11 cellular contexts compared by ENCODE assay signal in genomic region chr9:128001411-128002298, GRCh38. TPM values are rescaled to one million over a fixed set of nuclear protein-coding genes. Genes with fewer than 3 reads are reported as not detected.
DNase-seq lines count a peak whose midpoint lies in the region; FAIRE-seq and TF ChIP-seq lines count a peak whose summit lies in the region.
"Had no signal": no experiment of that assay in that cellular context is flagged by ENCODE, and none has a peak within 500 bp of the region (broad histone marks: within the 10 kb centered on the region; RNA-seq: fewer than 3 reads in every experiment).

No MANE protein-coding gene starts in this region.

- H3K27me3 Mint-ChIP-seq in HFFc6 (ENCODE audit: insufficient read depth), result no peaks in the 10 kb centered on the region; the same call in 1 of the 2 replicates
- peaks cover 2% of the 10 kb centered on the region for H3K27me3 Mint-ChIP-seq in astrocyte (ENCODE audit: low read depth, unreplicated experiment)

- intact Hi-C loops in thyroid gland (cut with DNase I), result no loop called here

- H3K36me3 ChIP-seq in astrocyte (ENCODE audit: insufficient read depth, low read length) (no peaks in the 10 kb centered on the region), thyroid gland (no peaks in the 10 kb centered on the region)
- H3K36me3 ChIP-seq: WERI-Rb-1 had no signal

- no peaks in the 10 kb centered on the region for H4K20me1 ChIP-seq in astrocyte (ENCODE audit: insufficient read depth, low read length)

- peaks cover 17% of the 10 kb centered on the region for H3K4me1 ChIP-seq in astrocyte (ENCODE audit: insufficient read depth, low read length)
- H3K4me1 ChIP-seq in thyroid gland, result peaks cover 16 to 30% of the 10 kb centered on the region in 2 donors

- peaks cover 4% of the 10 kb centered on the region for H3K36me3 Mint-ChIP-seq in HFFc6 (ENCODE audit: low read depth)
- H3K36me3 Mint-ChIP-seq in astrocyte (ENCODE audit: low read depth, unreplicated experiment), result no peaks in the 10 kb centered on the region

- peak overlapping the region; percentile 99 for H3K27ac Mint-ChIP-seq in HFFc6
- H3K27ac Mint-ChIP-seq in astrocyte (ENCODE audit: unreplicated experiment), result peak overlapping the region; percentile 97

- CTCF ChIA-PET in GM10248 (lab: Yijun Ruan, JAX), result interaction anchor here (1.6 to 2.4 kb wide), 3 partner anchors 10 to 33 kb away, joined by 5 to 8 read pairs (median 6); no protein-coding TSS in a partner anchor

- H3K9ac ChIP-seq in astrocyte (ENCODE audit: low read length), result peak overlapping the region; percentile 44

- H3K9me3 ChIP-seq in astrocyte (ENCODE audit: insufficient read depth, low read depth, low read length) (no peaks in the 10 kb centered on the region), thyroid gland (no peaks in the 10 kb centered on the region)

- FAIRE-seq in astrocyte (lab: Jason Lieb, UNC) (no peak), GM19239 (lab: Jason Lieb, UNC) (no peak)
- FAIRE-seq: GM18507 had no signal

- peak in 1 of 2 donors; percentile 20 for TF ChIP-seq POLR2A in thyroid gland (IDR thresholded peaks at IDR 0.05)

- peak overlapping the region; percentile 22 for H3K4me2 ChIP-seq in astrocyte (ENCODE audit: low read length)

- H3K4me1 Mint-ChIP-seq in HFFc6 (ENCODE audit: low read depth) (peaks cover 33% of the 10 kb centered on the region), astrocyte (ENCODE audit: low read depth, unreplicated experiment) (peaks cover 12% of the 10 kb centered on the region)

- H3K4me3 ChIP-seq in astrocyte (ENCODE audit: insufficient read depth, low read depth, low read length), result no peak overlapping the region
- no peak overlapping the region for H3K4me3 ChIP-seq in thyroid gland (replicated peaks in 1 of 3)

- no peaks in the 10 kb centered on the region for H3K9me3 Mint-ChIP-seq in HFFc6
- H3K9me3 Mint-ChIP-seq in astrocyte (ENCODE audit: unreplicated experiment), result peaks cover 4% of the 10 kb centered on the region

- H3K27ac ChIP-seq in astrocyte (ENCODE audit: low read depth, low read length) (peak overlapping the region; percentile 63), thyroid gland (peak overlapping the region; percentile 67 to 75 (median 70))
- H3K27ac ChIP-seq: WERI-Rb-1 had no signal

- peak overlapping the region; percentile 70 for H3K4me3 Mint-ChIP-seq in HFFc6
- H3K4me3 Mint-ChIP-seq in astrocyte (ENCODE audit: unreplicated experiment), result no peak overlapping the region

- no peaks in the 10 kb centered on the region for H3K79me2 ChIP-seq in astrocyte (ENCODE audit: insufficient read depth, low read length)

- POLR2A ChIA-PET in GM10248 (lab: Yijun Ruan, JAX), result no interaction called here

- peak overlapping the region; percentile 65 for H2AFZ ChIP-seq in astrocyte (ENCODE audit: low read depth, low read length)

- 63 to 69% methylated on average over 22 to 24 of the region's 24 CpGs for WGBS in thyroid gland, 2 donors

- TF ChIP-seq CTCF in HFFc6 (IDR thresholded peaks at IDR 0.05), result no peak
- no peak for TF ChIP-seq CTCF in astrocyte (IDR thresholded peaks at IDR 0.05; ENCODE audit: insufficient read depth, low read depth, low read length)
- TF ChIP-seq CTCF in thyroid gland (IDR thresholded peaks at IDR 0.05), result no peak
- TF ChIP-seq CTCF in GM10248 (IDR thresholded peaks at IDR 0.05; ENCODE audit: control extremely low read depth, extremely low read depth, low read depth, missing control alignments), result no peak

- peak; percentile 92 for DNase-seq in HFFc6
- DNase-seq in astrocyte (ENCODE audit: low read depth), result peak; percentile 89
- DNase-seq in inferior parietal cortex (ENCODE audit: extremely low spot score), result peak; percentile 22
- DNase-seq in thyroid gland, result peak; percentile 80 to 83
- no peak for DNase-seq in GM10248 (ENCODE audit: extremely low spot score)
- DNase-seq in activated effector memory CD4-positive, alpha-beta T cell treated with Interleukin-2 at 50 U/mL for 16 hours, result no peak
- DNase-seq in GM19239 (ENCODE audit: insufficient read length, low spot score), result no peak
- DNase-seq in GF-D8 (lab: John Stamatoyannopoulos, UW), result no peak
- DNase-seq: NCI-H2107, WERI-Rb-1 had no signal

- no peaks in the 10 kb centered on the region for H3K27me3 ChIP-seq in astrocyte (ENCODE audit: insufficient read depth, low read length)
- H3K27me3 ChIP-seq in thyroid gland, result no peaks in the 10 kb centered on the region

RNA-seq across cellular contexts. Expression of gene EEIG1, which starts 20.9 kb away (rescaled TPM):
- 10 to 100 TPM; 26.7 to 35.4 (median 29.3) TPM for total RNA-seq in HFFc6 (2021; fragmentation: NEBNext Ultra II Directional; extraction: Animal tissue kit (Norgen Biotek cat#: 25700))
- total RNA-seq in astrocyte (26.0 and 26.4 TPM in 2 replicates), thyroid gland (10 to 100 TPM; 18.3 to 34.7 (median 24.9) TPM)

Comparison
In these comparisons a context has a peak if more than half of its experiments do, and no peak if none do; other contexts are left out.
1. DNase-seq: peak in HFFc6 (single experiment), astrocyte (single experiment), inferior parietal cortex (single experiment) and thyroid gland (2 of 2); none in GM10248 (single experiment), activated effector memory CD4-positive, alpha-beta T cell treated with Interleukin-2 at 50 U/mL for 16 hours (single experiment), GM19239 (single experiment) and GF-D8 (single experiment).